In genomic region chr7:17304926-17305325, GRCh38 we compare ENCODE assay signal across 9 cellular contexts. TPM values are rescaled to one million over a fixed set of nuclear protein-coding genes. Genes with fewer than 3 reads are reported as not detected.
DNase-seq lines count a peak whose midpoint lies in the region; ATAC-seq, FAIRE-seq and TF ChIP-seq lines count a peak whose summit lies in the region.
"Had no signal": no experiment of that assay in that cellular context is flagged by ENCODE, and none has a peak within 500 bp of the region (broad histone marks: within the 10 kb centered on the region; RNA-seq: fewer than 3 reads in every experiment).

No MANE protein-coding gene starts in this region.

- H3K36me3 Mint-ChIP-seq in astrocyte (ENCODE audit: low read depth, unreplicated experiment): no peaks in the 10 kb centered on the region

- no peak overlapping the region for H4K91ac ChIP-seq in mesenchymal stem cell (ENCODE audit: low read length)

- peak; percentile 10 for DNase-seq in NCI-H1105 treated with DMSO at 0.1 percent for 48 hours (lab: John Stamatoyannopoulos, UW)
- no peak for DNase-seq in NCI-H1105 (lab: John Stamatoyannopoulos, UW)
- peak; percentile 96 for DNase-seq in LoVo (ENCODE audit: low spot score)
- DNase-seq in astrocyte (ENCODE audit: low read depth): peak; percentile 82
- peak; percentile 78 for DNase-seq in mesenchymal stem cell
- no peak for DNase-seq in NCI-H187 treated with DMSO at 0.1 percent for 48 hours (lab: John Stamatoyannopoulos, UW)
- no peak for DNase-seq in DMS114 treated with DMSO at 0.1 percent for 48 hours (lab: John Stamatoyannopoulos, UW; ENCODE audit: unreplicated experiment)

- peak; percentile 50 for FAIRE-seq in astrocyte (lab: Jason Lieb, UNC)
- FAIRE-seq: A204.1 had no signal

- H2AFZ ChIP-seq in astrocyte (ENCODE audit: low read depth, low read length) (no peak overlapping the region), mesenchymal stem cell (ENCODE audit: low read depth, low read length) (no peak overlapping the region)

- no peak overlapping the region for H3K23ac ChIP-seq in mesenchymal stem cell (ENCODE audit: low read length in 2 of 2)

- TF ChIP-seq CTCF in astrocyte (IDR thresholded peaks at IDR 0.05; ENCODE audit: insufficient read depth, low read depth, low read length): no peak

- H3K27ac Mint-ChIP-seq in astrocyte (ENCODE audit: unreplicated experiment): no peak overlapping the region

- H3K4me1 ChIP-seq in astrocyte (ENCODE audit: insufficient read depth, low read length) (peaks cover 16% of the 10 kb centered on the region), mesenchymal stem cell (ENCODE audit: control insufficient read depth, insufficient read depth, low read depth, low read length) (peaks cover 2% of the 10 kb centered on the region)

- no peaks in the 10 kb centered on the region for H3K9me3 Mint-ChIP-seq in astrocyte (ENCODE audit: unreplicated experiment)

- H3K9me3 ChIP-seq in astrocyte (ENCODE audit: insufficient read depth, low read depth, low read length) (no peaks in the 10 kb centered on the region), mesenchymal stem cell (ENCODE audit: control insufficient read depth, low read length) (no peaks in the 10 kb centered on the region)

- H3K9ac ChIP-seq in astrocyte (ENCODE audit: low read length) (no peak overlapping the region), mesenchymal stem cell (ENCODE audit: low read length) (peak overlapping the region; percentile 89)

- H4K20me1 ChIP-seq in astrocyte (ENCODE audit: insufficient read depth, low read length): peaks cover 49% of the 10 kb centered on the region

- H3K79me1 ChIP-seq in mesenchymal stem cell (replicated peaks; ENCODE audit: low read length, poor library complexity, severe bottlenecking): no peaks in the 10 kb centered on the region

- H2BK5ac ChIP-seq in mesenchymal stem cell (ENCODE audit: low read depth, low read length, poor library complexity, severe bottlenecking): no peak overlapping the region

- H3K27me3 Mint-ChIP-seq in astrocyte (ENCODE audit: low read depth, unreplicated experiment): no peaks in the 10 kb centered on the region

- peaks cover 18% of the 10 kb centered on the region for H3K4me1 Mint-ChIP-seq in astrocyte (ENCODE audit: low read depth, unreplicated experiment)

- H3K4ac ChIP-seq in mesenchymal stem cell (ENCODE audit: low read depth in 1 of 2, low read length in 2 of 2): no peak overlapping the region

- H2BK120ac ChIP-seq in mesenchymal stem cell (ENCODE audit: low read depth, low read length): no peak overlapping the region

- no peak for ATAC-seq in HG03045 (IDR thresholded peaks at IDR 0.05; ENCODE audit: unreplicated experiment)

- no peak overlapping the region for H2BK12ac ChIP-seq in mesenchymal stem cell (ENCODE audit: low read length in 2 of 2)

- H3K4me2 ChIP-seq in astrocyte (ENCODE audit: low read length): peak overlapping the region; percentile 70
- no peak overlapping the region for H3K4me2 ChIP-seq in mesenchymal stem cell (ENCODE audit: low read length, poor library complexity, severe bottlenecking)

- H3K14ac ChIP-seq in mesenchymal stem cell (ENCODE audit: low read length in 2 of 2): no peak overlapping the region

- no peak overlapping the region for H2BK15ac ChIP-seq in mesenchymal stem cell (ENCODE audit: low read depth, poor library complexity, severe bottlenecking)

- H3K4me3 Mint-ChIP-seq in astrocyte (ENCODE audit: unreplicated experiment): peak overlapping the region; percentile 54

- peak overlapping the region; percentile 15 for H3K4me3 ChIP-seq in astrocyte (ENCODE audit: insufficient read depth, low read depth, low read length)
- peak overlapping the region in 1 of 2 experiments; percentile 58 for H3K4me3 ChIP-seq in mesenchymal stem cell (ENCODE audit: insufficient read depth in 1 of 2, low read depth in 1 of 2, low read length in 2 of 2)

- H4K8ac ChIP-seq in mesenchymal stem cell (ENCODE audit: low read length): no peak overlapping the region

- H2AK5ac ChIP-seq in mesenchymal stem cell (ENCODE audit: low read length, severe bottlenecking): no peak overlapping the region

- H3K79me2 ChIP-seq in astrocyte (ENCODE audit: insufficient read depth, low read length): peaks cover 100% of the 10 kb centered on the region

- H3K18ac ChIP-seq in mesenchymal stem cell (ENCODE audit: low read depth in 1 of 2, low read length in 2 of 2): no peak overlapping the region

- H3K36me3 ChIP-seq in astrocyte (ENCODE audit: insufficient read depth, low read length) (no peaks in the 10 kb centered on the region), mesenchymal stem cell (ENCODE audit: control insufficient read depth in 1 of 2, insufficient read depth in 2 of 2, low read depth in 1 of 2, low read length in 2 of 2) (peaks cover 0 to 1% of the 10 kb centered on the region in 2 experiments)

- H3K27ac ChIP-seq in astrocyte (ENCODE audit: low read depth, low read length): peak overlapping the region; percentile 41
- H3K27ac ChIP-seq in mesenchymal stem cell (ENCODE audit: low read length, poor library complexity, severe bottlenecking): peak overlapping the region; percentile 72

- H3K27me3 ChIP-seq in astrocyte (ENCODE audit: insufficient read depth, low read length): no peaks in the 10 kb centered on the region
- H3K27me3 ChIP-seq in mesenchymal stem cell (ENCODE audit: control insufficient read depth in 1 of 2, insufficient read depth in 1 of 2, low read length in 2 of 2): no peaks in the 10 kb centered on the region

RNA-seq across cellular contexts. Expression of gene AHR, which starts 6.5 kb away (rescaled TPM):
- total RNA-seq in astrocyte: 40.4 and 48.1 TPM in 2 replicates
- polyA plus RNA-seq in mesenchymal stem cell (2013, experiment 1 of 2): 143 TPM
- polyA plus RNA-seq in mesenchymal stem cell (2013, experiment 2 of 2): 140 TPM

Comparison
In these comparisons a context has a peak if more than half of its experiments do, and no peak if none do; other contexts are left out.
1. DNase-seq: peak in NCI-H1105 treated with DMSO at 0.1 percent for 48 hours (single experiment), LoVo (single experiment), astrocyte (single experiment) and mesenchymal stem cell (single experiment); none in NCI-H1105 (single experiment), NCI-H187 treated with DMSO at 0.1 percent for 48 hours (single experiment) and DMS114 treated with DMSO at 0.1 percent for 48 hours (single experiment).